ENCODE assay signal across 24 cellular contexts in genomic region chrX:150416469-150416868, GRCh38. TPM values are rescaled to one million over a fixed set of nuclear protein-coding genes. Genes with fewer than 3 reads are reported as not detected.
DNase-seq lines count a peak whose midpoint lies in the region; ATAC-seq and TF ChIP-seq lines count a peak whose summit lies in the region.
"Had no signal": no experiment of that assay in that cellular context is flagged by ENCODE, and none has a peak within 500 bp of the region (broad histone marks: within the 10 kb centered on the region; RNA-seq: fewer than 3 reads in every experiment).

No MANE protein-coding gene starts in this region.

- H3K4me3 ChIP-seq in SK-N-SH (ENCODE audit: low read depth in 2 of 2, low read length in 1 of 2) (no peak overlapping the region), trophoblast cell (ENCODE audit: low read depth, low read length) (no peak overlapping the region)
- H3K4me3 ChIP-seq: BLaER1, GM12878 had no signal

- 32% methylated on average over 6 of the region's 6 CpGs for WGBS in SK-N-SH (ENCODE audit: low lambda C conversion rate)
- no CpG with 5 or more reads among the region's 6 CpGs for WGBS in trophoblast cell (ENCODE audit: extremely low coverage, insufficient coverage, insufficient read length)

- H2BK12ac ChIP-seq in trophoblast cell (ENCODE audit: low read length) = no peak overlapping the region

- H3K14ac ChIP-seq in trophoblast cell (ENCODE audit: low read length) = no peak overlapping the region

- H2BK5ac ChIP-seq in trophoblast cell (ENCODE audit: low read depth, low read length, poor library complexity) = no peak overlapping the region

- H3K18ac ChIP-seq in trophoblast cell (ENCODE audit: low read length) = no peak overlapping the region

- no peaks in the 10 kb centered on the region for H4K20me1 ChIP-seq in SK-N-SH (ENCODE audit: insufficient read depth)
- H4K20me1 ChIP-seq: BLaER1 had no signal

- no peak for TF ChIP-seq RAD21 in SK-N-SH (IDR thresholded peaks at IDR 0.05; ENCODE audit: low read length)

- H4K8ac ChIP-seq in trophoblast cell (ENCODE audit: low read depth, low read length) = no peak overlapping the region

- no peak for TF ChIP-seq CTCF in SK-N-SH (IDR thresholded peaks at IDR 0.05)

- H2AFZ ChIP-seq in SK-N-SH (ENCODE audit: low read depth) (no peak overlapping the region), trophoblast cell (ENCODE audit: insufficient read depth, low read length, poor library complexity) (no peak overlapping the region)

- POLR2A ChIA-PET in SK-N-SH (lab: Yijun Ruan, JAX) = no interaction called here

- CTCF ChIA-PET in SK-N-SH (lab: Yijun Ruan, JAX) = no interaction called here

- H3K4me1 ChIP-seq in SK-N-SH (ENCODE audit: control insufficient read depth in 1 of 2, insufficient read depth in 2 of 2, low read depth in 1 of 2, low read length in 1 of 2) (peaks cover 0 to 1% of the 10 kb centered on the region in 2 experiments; a peak in 1 of 4 replicates), trophoblast cell (ENCODE audit: control insufficient read depth in 1 of 2, insufficient read depth in 2 of 2, low read length in 2 of 2) (no peaks in the 10 kb centered on the region)
- H3K4me1 ChIP-seq: BE2C had no signal

- no peaks in the 10 kb centered on the region for H3K36me3 ChIP-seq in SK-N-SH (replicated peaks in 1 of 2; ENCODE audit: control insufficient read depth in 1 of 2, insufficient read depth in 2 of 2, low read length in 1 of 2)
- H3K36me3 ChIP-seq in trophoblast cell (ENCODE audit: control insufficient read depth in 1 of 2, insufficient read depth in 2 of 2, low read length in 2 of 2) = no peaks in the 10 kb centered on the region
- H3K36me3 ChIP-seq: BE2C, BLaER1 had no signal

- no peak overlapping the region for H3K9ac ChIP-seq in SK-N-SH
- no peak overlapping the region for H3K9ac ChIP-seq in trophoblast cell (ENCODE audit: low read length)
- H3K9ac ChIP-seq: BLaER1 had no signal

- H4K91ac ChIP-seq in trophoblast cell (ENCODE audit: low read depth, low read length) = no peak overlapping the region

- H3K4me2 ChIP-seq in SK-N-SH (no peak overlapping the region), trophoblast cell (ENCODE audit: low read length) (no peak overlapping the region)
- H3K4me2 ChIP-seq: BLaER1 had no signal

- ATAC-seq in GM21619 (IDR thresholded peaks at IDR 0.05; ENCODE audit: unreplicated experiment) = no peak
- ATAC-seq: GM12878 had no signal

- peaks cover 3% of the 10 kb centered on the region; the same call in 1 of the 2 replicates for H3K79me2 ChIP-seq in SK-N-SH (ENCODE audit: insufficient read depth)
- no peaks in the 10 kb centered on the region for H3K79me2 ChIP-seq in trophoblast cell (ENCODE audit: control insufficient read depth, insufficient read depth, low read length, poor library complexity)

- H3F3A ChIP-seq in SK-N-SH (replicated peaks; ENCODE audit: insufficient read depth) = no peaks in the 10 kb centered on the region

- no peaks in the 10 kb centered on the region for H3K9me2 ChIP-seq in SK-N-SH

- TF ChIP-seq EP300 in SK-N-SH (IDR thresholded peaks at IDR 0.05; ENCODE audit: borderline replicate concordance in 1 of 2, low read depth in 1 of 2, low read length in 1 of 2) = no peak

- H3K27me3 ChIP-seq in SK-N-SH (ENCODE audit: insufficient read depth) (no peaks in the 10 kb centered on the region), trophoblast cell (ENCODE audit: insufficient read depth, low read length) (no peaks in the 10 kb centered on the region)
- H3K27me3 ChIP-seq: BE2C, BLaER1 had no signal

- H3K23ac ChIP-seq in trophoblast cell (ENCODE audit: low read length) = no peak overlapping the region

- no peak overlapping the region for H4K12ac ChIP-seq in trophoblast cell (ENCODE audit: low read depth, low read length)

- no peak overlapping the region for H3K4ac ChIP-seq in trophoblast cell (ENCODE audit: low read depth, low read length)

- H3K79me1 ChIP-seq in trophoblast cell (ENCODE audit: low read length) = no peaks in the 10 kb centered on the region

- no peak overlapping the region for H2AK5ac ChIP-seq in trophoblast cell (ENCODE audit: low read length)

- H3K9me3 ChIP-seq in SK-N-SH (no peaks in the 10 kb centered on the region), trophoblast cell (ENCODE audit: insufficient read depth, low read depth, low read length) (no peaks in the 10 kb centered on the region)
- H3K9me3 ChIP-seq: BE2C, BLaER1 had no signal

- DNase-seq in SK-N-SH (peak; percentile 27), dermis blood vessel endothelial cell (peak; percentile 2), fibroblast of gingiva (ENCODE audit: low read depth) (peak; percentile 1), trophoblast cell (no peak)
- no peak for DNase-seq in activated CD8-positive, alpha-beta memory T cell treated with anti-CD3 and anti-CD28 coated beads for 24 hours
- DNase-seq: 8988T; BE2C; C1 segment of cervical spinal cord; CD4-positive, alpha-beta memory T cell; CD4-positive, CD25-positive, alpha-beta regulatory T cell; CD8-positive, alpha-beta memory T cell; COR-L47; DMS 273 treated with DMSO at 0.1 percent for 48 hours; DMS153; DMS53; DMS79; DND-41; EL; GDM1 had no signal

- no peak overlapping the region for H2BK120ac ChIP-seq in trophoblast cell (ENCODE audit: insufficient read depth, low read length, poor library complexity)

- H3K27ac ChIP-seq in SK-N-SH (ENCODE audit: low read depth in 2 of 2, low read length in 1 of 2) (no peak overlapping the region), trophoblast cell (ENCODE audit: low read depth, low read length) (no peak overlapping the region)
- H3K27ac ChIP-seq: BLaER1 had no signal

TF ChIP-seq in SK-N-SH, 30 proteins besides CTCF, POLR2A, EP300 and RAD21:
- TF ChIP-seq EZH2phosphoT487 (IDR thresholded peaks at IDR 0.05; ENCODE audit: borderline replicate concordance, low read depth) (no peak), GATA2 (CRISPR knock-in tag; IDR thresholded peaks at IDR 0.05) (peak; percentile 46; the same call in 1 of the 2 replicates), TEAD4 (IDR thresholded peaks at IDR 0.05; ENCODE audit: borderline replicate concordance, insufficient read depth) (no peak), SIN3A (IDR thresholded peaks at IDR 0.05; ENCODE audit: borderline replicate concordance, low read depth, low read length) (no peak), RCOR1 (IDR thresholded peaks at IDR 0.05; ENCODE audit: low read length) (peak; percentile 27; the same call in 1 of the 2 replicates)

RNA-seq across cellular contexts. Expression of gene MAMLD1, which starts 53.4 kb away (rescaled TPM):
- 2.9 and 4.4 TPM in 2 replicates for polyA plus RNA-seq in SK-N-SH (2012; rRNA removed)
- 2.8 and 2.9 TPM in 2 replicates for polyA plus RNA-seq in SK-N-SH (2012; cell fraction: cytosol; rRNA removed)
- polyA plus RNA-seq in SK-N-SH (2012; cell fraction: nucleus; rRNA removed) = 20.1 and 20.2 TPM in 2 replicates
- total RNA-seq in dermis blood vessel endothelial cell = 0.85 and 1.4 TPM in 2 replicates
- 0.03 and 0.04 TPM in 2 replicates for polyA plus RNA-seq in trophoblast cell (2013)
- total RNA-seq: G401, GM12878 had no signal
- polyA plus RNA-seq: CD14-positive monocyte had no signal

Comparison
In these comparisons a context has a peak if more than half of its experiments do, and no peak if none do; other contexts are left out.
1. DNase-seq: peak in SK-N-SH (single experiment), dermis blood vessel endothelial cell (single experiment) and fibroblast of gingiva (single experiment); none in trophoblast cell (0 of 2) and activated CD8-positive, alpha-beta memory T cell treated with anti-CD3 and anti-CD28 coated beads for 24 hours (single experiment).